ENCODE assay signal across 15 cellular contexts in genomic region chr15:63800245-63800644, GRCh38. TPM values are rescaled to one million over a fixed set of nuclear protein-coding genes. Genes with fewer than 3 reads are reported as not detected.
A peak's percentile ranks its signal among the peaks of the same experiment; 100 is the strongest.
DNase-seq lines count a peak whose midpoint lies in the region; ATAC-seq and TF ChIP-seq lines count a peak whose summit lies in the region.
"Had no signal": no experiment of that assay in that cellular context is flagged by ENCODE, and none has a peak within 500 bp of the region (broad histone marks: within the 10 kb centered on the region; RNA-seq: fewer than 3 reads in every experiment).

No MANE protein-coding gene starts in this region.

- TF ChIP-seq CTCF in neutrophil (IDR thresholded peaks at IDR 0.05) (no peak), brain microvascular endothelial cell (IDR thresholded peaks at IDR 0.05; ENCODE audit: low read depth, low read length, missing control alignments) (no peak)

- no peak overlapping the region for H3K9ac ChIP-seq in iPS-18a (ENCODE audit: low read length)

- H3K9me3 ChIP-seq in iPS-18a (ENCODE audit: control insufficient read depth, low read depth, low read length) (no peaks in the 10 kb centered on the region), neutrophil (no peaks in the 10 kb centered on the region)

- H3K4me1 ChIP-seq in iPS-18a (ENCODE audit: control insufficient read depth, low read depth, low read length), result peaks cover 14% of the 10 kb centered on the region
- H3K4me1 ChIP-seq in neutrophil (ENCODE audit: control insufficient read depth in 1 of 2, insufficient read depth in 1 of 2, low read depth in 1 of 2, low read length in 1 of 2), result peaks cover 10 to 19% of the 10 kb centered on the region in 2 experiments

- H3K27ac ChIP-seq in iPS-18a (ENCODE audit: low read length) (no peak overlapping the region), neutrophil (peak overlapping the region; percentile 35), brain microvascular endothelial cell (no peak overlapping the region)

- intact Hi-C loops in left ventricle myocardium superior (cut with micrococcal nuclease), result no loop called here
- intact Hi-C loops in left cardiac atrium (cut with DNase I), result no loop called here

- H3K4me3 ChIP-seq in iPS-18a (ENCODE audit: low read length) (peak overlapping the region; percentile 13), neutrophil (ENCODE audit: low read depth in 1 of 2, low read length in 1 of 2) (no peak overlapping the region), brain microvascular endothelial cell (ENCODE audit: low read depth, low read length) (no peak overlapping the region)

- in situ Hi-C loops in brain microvascular endothelial cell (cut with HindIII; ENCODE audit: low pct_ligation_motif_present, low sequenced_read_pairs), result no loop called here

- H3K36me3 ChIP-seq in iPS-18a (ENCODE audit: control insufficient read depth, low read depth, low read length) (no peaks in the 10 kb centered on the region), neutrophil (no peaks in the 10 kb centered on the region), brain microvascular endothelial cell (replicated peaks) (no peaks in the 10 kb centered on the region)

- H3K27me3 ChIP-seq in iPS-18a (ENCODE audit: control insufficient read depth, insufficient read depth, low read length) (no peaks in the 10 kb centered on the region), neutrophil (no peaks in the 10 kb centered on the region), brain microvascular endothelial cell (replicated peaks) (no peaks in the 10 kb centered on the region)

- DNase-seq in left ventricle myocardium superior (no peak), left cardiac atrium (no peak), NCI-H2196 treated with DMSO at 0.1 percent for 48 hours (lab: John Stamatoyannopoulos, UW; ENCODE audit: unreplicated experiment) (no peak), brain microvascular endothelial cell (no peak)
- DNase-seq: DND-41, Kasumi-1, MM.1S, NCI-H187, NCI-H446, NCI-H69, Right ventricle myocardium superior had no signal

- ATAC-seq in left ventricle myocardium superior, result peak; percentile 57
- ATAC-seq in left cardiac atrium, result no peak
- no peak for ATAC-seq in GM21515 (IDR thresholded peaks at IDR 0.05; ENCODE audit: unreplicated experiment)
- ATAC-seq in GM21447 (IDR thresholded peaks at IDR 0.05; ENCODE audit: unreplicated experiment), result no peak

RNA-seq across cellular contexts. Expression of gene HERC1, which starts 33.5 kb away (rescaled TPM):
- total RNA-seq in left ventricle myocardium superior (71.4 TPM), left cardiac atrium (10 to 100 TPM; 78.6 to 84.1 TPM)
